Comparison of ENCODE assay signal across 8 cellular contexts in the genomic region with DNA sequence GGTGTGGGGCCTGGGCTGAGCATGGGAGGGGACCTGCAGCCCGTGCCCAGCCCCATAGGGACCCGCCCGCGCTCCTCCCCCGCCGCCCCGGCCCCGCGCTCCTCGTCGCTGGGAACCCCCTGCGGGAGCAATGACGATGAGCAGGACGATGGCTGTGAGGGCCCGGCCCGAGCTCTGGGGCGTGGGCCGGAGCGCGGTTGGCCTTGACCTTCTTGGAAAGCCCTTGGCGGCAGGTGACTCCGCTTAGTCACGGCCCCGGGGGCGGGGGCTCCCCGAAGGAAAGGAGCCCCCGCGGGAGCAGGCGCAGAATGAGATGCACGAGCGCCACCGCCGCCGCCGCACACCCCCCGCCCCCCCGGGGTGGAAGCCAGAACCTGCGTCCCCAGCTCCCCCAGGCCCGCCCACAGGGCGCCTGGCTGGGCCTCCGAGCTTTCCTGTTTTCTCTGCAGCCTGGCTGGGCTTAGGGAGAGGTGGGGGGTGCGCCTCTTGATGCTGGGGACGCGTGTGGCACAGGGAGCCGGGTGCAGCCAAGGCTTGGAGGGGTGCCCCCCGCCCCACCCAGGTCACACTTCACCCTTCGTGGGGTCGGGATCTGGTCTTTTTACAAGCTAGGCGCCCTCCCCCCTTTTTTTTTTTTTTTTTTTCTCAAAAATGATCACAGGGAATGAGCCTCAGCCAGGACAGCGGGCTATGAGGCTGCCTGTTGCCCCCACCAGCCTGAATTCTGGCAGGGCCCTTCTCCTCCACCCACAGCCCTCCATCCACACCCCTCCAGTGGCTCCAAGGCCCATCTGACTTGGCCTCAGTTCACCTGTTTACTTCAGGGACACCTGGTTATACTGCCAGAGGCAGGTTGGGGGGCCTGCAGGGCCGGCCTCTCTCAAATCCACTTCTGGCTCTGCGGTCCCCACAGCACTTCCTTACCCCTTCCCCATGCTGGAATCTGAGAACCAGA. TPM values are rescaled to one million over a fixed set of nuclear protein-coding genes. Genes with fewer than 3 reads are reported as not detected.
DNase-seq lines count a peak whose midpoint lies in the region; ATAC-seq, FAIRE-seq and TF ChIP-seq lines count a peak whose summit lies in the region.

No MANE protein-coding gene starts in this region.

- in situ Hi-C loops in K562 (cut with MboI): no loop called here

- BruUV-seq in K562 (replicated peaks; lab: Mats Ljungman, UMichigan): no TSS peak

- TF ChIP-seq RAD21 in K562 (CRISPR knock-in tag; conservative IDR thresholded peaks at IDR 0.05 in 1 of 2, IDR thresholded peaks at IDR 0.05 in 1 of 2): no peak

- FAIRE-seq in K562 (lab: Jason Lieb, UNC): peak; percentile 81

- no peaks in the 10 kb centered on the region for H3K79me2 ChIP-seq in K562 (ENCODE audit: control insufficient read depth, insufficient read depth, low read length)

- TF ChIP-seq CTCF in K562 (IDR thresholded peaks at IDR 0.05 in 2 of 3, conservative IDR thresholded peaks at IDR 0.05 in 1 of 3; ENCODE audit: insufficient read depth in 2 of 3, low read depth in 1 of 3, low read length in 3 of 3) (no peak), spleen (IDR thresholded peaks at IDR 0.05 in 8 of 11, conservative IDR thresholded peaks at IDR 0.05 in 3 of 11) (peak in 3 of 11 experiments; percentile 11 to 37 (median 33))

- CTCF ChIA-PET in K562 (lab: Yijun Ruan, JAX; ENCODE audit: low intra/inter-chr PET ratio): no interaction called here

- H2AFZ ChIP-seq in K562 (ENCODE audit: low read depth, low read length): 0 out of 2 replicates have a peak overlapping the region, but pooled peaks have one; percentile 51

- H3K27me3 ChIP-seq in MG63 (no peaks in the 10 kb centered on the region), K562 (ENCODE audit: control insufficient read depth in 2 of 2, insufficient read depth in 2 of 2, low read length in 2 of 2) (no peaks in the 10 kb centered on the region), iPS-20b (ENCODE audit: insufficient read depth, low read length) (0 out of 2 replicates have a peak, but pooled peaks cover 3% of the 10 kb centered on the region), spleen (replicated peaks in 1 of 7) (no peaks in the 10 kb centered on the region)

- H3K9ac ChIP-seq in K562 (ENCODE audit: insufficient read depth in 1 of 2, low read depth in 2 of 2, low read length in 2 of 2) (peak overlapping the region in 1 of 2 experiments; percentile 86; a peak in 1 of 4 replicates), iPS-20b (ENCODE audit: low read depth, low read length) (no peak overlapping the region; the same call in 1 of the 2 replicates)

- H3K4me1 ChIP-seq in K562 (replicated peaks in 1 of 2; ENCODE audit: control insufficient read depth in 2 of 2, insufficient read depth in 2 of 2, low read length in 2 of 2): peaks cover 18 to 53% of the 10 kb centered on the region in 2 experiments
- no peaks in the 10 kb centered on the region for H3K4me1 ChIP-seq in iPS-20b (ENCODE audit: insufficient read depth, low read length)
- H3K4me1 ChIP-seq in spleen: peaks cover 43 to 82% (median 71%) of the 10 kb centered on the region in 6 donors

- peak overlapping the region; percentile 35 for H3K4me3 ChIP-seq in MG63
- no peak overlapping the region for H3K4me3 ChIP-seq in K562
- peak overlapping the region; percentile 54; the same call in 1 of the 2 replicates for H3K4me3 ChIP-seq in iPS-20b (ENCODE audit: low read length)
- H3K4me3 ChIP-seq in spleen: peak overlapping the region; percentile 21 to 81 (median 41)

- peak; percentile 66 for TF ChIP-seq EP300 in K562 (IDR thresholded peaks at IDR 0.05; ENCODE audit: low read length)

- no peaks in the 10 kb centered on the region for H4K20me1 ChIP-seq in K562 (replicated peaks; ENCODE audit: control insufficient read depth, insufficient read depth, low read length)

- TF ChIP-seq POLR2A in GM10847 (IDR thresholded peaks at IDR 0.05; ENCODE audit: extremely low read depth, insufficient read length) (peak; percentile 37), K562 (conservative IDR thresholded peaks at IDR 0.05) (no peak), spleen (IDR thresholded peaks at IDR 0.05) (peak in 2 of 3 donors; percentile 29 to 55)

- peak overlapping the region; percentile 70; the same call in 2 of the 3 replicates for H3K27ac ChIP-seq in K562 (ENCODE audit: extremely low read depth, low read depth, low read length)
- H3K27ac ChIP-seq in iPS-20b (ENCODE audit: low read length): no peak overlapping the region
- peak overlapping the region; percentile 83 to 100 (median 96) for H3K27ac ChIP-seq in spleen

- POLR2A ChIA-PET in K562 (lab: Yijun Ruan, JAX): interaction anchor here (0.6 to 1.8 kb wide), 4 partner anchors 26 to 316 kb away, joined by 3 to 4 read pairs (median 3); no protein-coding TSS in a partner anchor

- H3K4me2 ChIP-seq in K562 (ENCODE audit: insufficient read depth, low read length): no peak overlapping the region

- DNase-seq in HCEC 1CT (peak; percentile 72), MG63 (peak; percentile 95), UCSD-AML1 (lab: John Stamatoyannopoulos, UW; ENCODE audit: unreplicated experiment) (peak; percentile 93), K562 (ENCODE audit: extremely low read depth in 1 of 4, low spot score in 3 of 4) (peak; percentile 79 to 95 (median 82)), spleen (peak; percentile 99), NCI-H446 (lab: John Stamatoyannopoulos, UW) (no peak)

- peak; percentile 92 for ATAC-seq in K562

- intact Hi-C loops in K562 (cut with micrococcal nuclease): no loop called here
- intact Hi-C loops in spleen (cut with DNase I; ENCODE audit: low total_unique reads): no loop called here

- no peaks in the 10 kb centered on the region for H3K9me1 ChIP-seq in K562 (ENCODE audit: control insufficient read depth, insufficient read depth, low read length)

- 46% methylated on average over 3 of the region's 52 CpGs for WGBS in K562 (ENCODE audit: insufficient coverage, low coverage, missing lambda C conversion rate)
- WGBS in spleen, 5 donors: 3 to 4% (median 3%) methylated on average over 13 to 52 of the region's 52 CpGs

- no peaks in the 10 kb centered on the region for H3K36me3 ChIP-seq in MG63
- H3K36me3 ChIP-seq in K562 (ENCODE audit: control insufficient read depth, insufficient read depth, low read length): no peaks in the 10 kb centered on the region
- no peaks in the 10 kb centered on the region for H3K36me3 ChIP-seq in iPS-20b (ENCODE audit: insufficient read depth, low read depth, low read length)
- H3K36me3 ChIP-seq in spleen: no peaks in the 10 kb centered on the region

- no peaks in the 10 kb centered on the region for H3K9me3 ChIP-seq in MG63
- H3K9me3 ChIP-seq in K562 (replicated peaks; ENCODE audit: control insufficient read depth, insufficient read depth, low read depth, low read length): no peaks in the 10 kb centered on the region
- no peaks in the 10 kb centered on the region for H3K9me3 ChIP-seq in iPS-20b (ENCODE audit: insufficient read depth, low read depth, low read length)
- H3K9me3 ChIP-seq in spleen: peaks cover 0 to 7% (median 0%) of the 10 kb centered on the region in 8 donors

RNA-seq across cellular contexts. Expression of a gene that starts 17.9 kb away (rescaled TPM):
- total RNA-seq in MG63 (2014; rRNA removed; shearing (Covaris generic); ENCODE audit: low replicate concordance): 41.8 and 71.8 TPM in 2 replicates
- 25.0 and 46.1 TPM in 2 replicates for total RNA-seq in K562 (2011; cell fraction: chromatin; rRNA removed; ENCODE audit: low replicate concordance)
- total RNA-seq in K562 (2011; cell fraction: nucleolus; rRNA removed): 45.8 and 49.4 TPM in 2 replicates
- total RNA-seq in K562 (2011; cell fraction: nucleoplasm; rRNA removed): 32.0 and 37.3 TPM in 2 replicates
- total RNA-seq in K562 (2014; rRNA removed) (25.3 and 33.2 TPM in 2 replicates), K562 (2014; rRNA removed; fragmentation: Illumina TruSeq; extraction: Trizol) (4.9 and 6.3 TPM in 2 replicates), K562 (2015; rRNA removed; fragmentation: Illumina TruSeq; extraction: Trizol) (10.1 and 10.7 TPM in 2 replicates), K562 (2021) (19.5 and 19.8 TPM in 2 replicates), spleen (10 to 100 TPM; 23.2 to 46.3 (median 38.1) TPM)
- polyA plus RNA-seq in K562 (2011; rRNA removed) (8.8 and 12.4 TPM in 2 replicates), K562 (2014; fragmentation: Illumina TruSeq; extraction: Trizol) (6.3 and 9.3 TPM in 2 replicates), K562 (2014; fragmentation: Nextera tagmentation; extraction: Ambion mirVana) (1 to 10 TPM in 1 of 2 experiments, under 1 TPM in 1; 0.96 to 1.5 TPM), K562 (2014; rRNA removed) (19.9 and 22.4 TPM in 2 replicates), spleen (10 to 100 TPM; 16.2 to 26.3 (median 18.3) TPM)
- 12.4 and 16.3 TPM in 2 replicates for polyA plus RNA-seq in K562 (2011; cell fraction: cytosol; rRNA removed)
- 34.7 and 37.7 TPM in 2 replicates for polyA plus RNA-seq in K562 (2011; cell fraction: nucleus; rRNA removed)
- polyA plus RNA-seq in K562 (2012): 18.1 and 28.6 TPM in 2 replicates
- 2.1 and 2.4 TPM in 2 replicates for polyA minus RNA-seq in K562 (2011; rRNA and poly(A)+ RNA removed)
- polyA minus RNA-seq in K562 (2011; cell fraction: cytosol; rRNA and poly(A)+ RNA removed): 5.1 and 6.0 TPM in 2 replicates
- polyA minus RNA-seq in K562 (2011; cell fraction: nucleus; rRNA and poly(A)+ RNA removed): 5.1 and 5.8 TPM in 2 replicates

RNA-seq across cellular contexts. Expression of a gene that starts 18.1 kb away (rescaled TPM):
- total RNA-seq in MG63 (2014; rRNA removed; shearing (Covaris generic); ENCODE audit: low replicate concordance): 14.1 and 34.2 TPM in 2 replicates
- 6.2 and 18.5 TPM in 2 replicates for total RNA-seq in K562 (2011; cell fraction: chromatin; rRNA removed; ENCODE audit: low replicate concordance)
- 20.3 and 21.8 TPM in 2 replicates for total RNA-seq in K562 (2011; cell fraction: nucleolus; rRNA removed)
- total RNA-seq in K562 (2011; cell fraction: nucleoplasm; rRNA removed): 13.6 and 15.7 TPM in 2 replicates
- total RNA-seq in K562 (2014; rRNA removed) (3.4 and 5.8 TPM in 2 replicates), K562 (2014; rRNA removed; fragmentation: Illumina TruSeq; extraction: Trizol) (0.83 and 2.0 TPM in 2 replicates), K562 (2015; rRNA removed; fragmentation: Illumina TruSeq; extraction: Trizol) (3.7 and 3.8 TPM in 2 replicates), K562 (2021) (8.5 and 11.0 TPM in 2 replicates), spleen (10 to 100 TPM; 10.2 to 20.1 (median 13.3) TPM)
- polyA plus RNA-seq in K562 (2011; rRNA removed) (2.6 and 3.9 TPM in 2 replicates), K562 (2014; fragmentation: Illumina TruSeq; extraction: Trizol) (4.0 and 7.3 TPM in 2 replicates), K562 (2014; fragmentation: Nextera tagmentation; extraction: Ambion mirVana) (under 1 TPM; 0.20 to 0.62 TPM), K562 (2014; rRNA removed) (4.9 and 5.8 TPM in 2 replicates), spleen (1 to 10 TPM; 5.7 to 7.1 (median 5.9) TPM)
- 2.9 and 4.5 TPM in 2 replicates for polyA plus RNA-seq in K562 (2011; cell fraction: cytosol; rRNA removed)
- 14.0 and 20.4 TPM in 2 replicates for polyA plus RNA-seq in K562 (2011; cell fraction: nucleus; rRNA removed)
- polyA plus RNA-seq in K562 (2012): 8.3 and 9.5 TPM in 2 replicates
- polyA minus RNA-seq in K562 (2011; rRNA and poly(A)+ RNA removed): 2.2 and 3.7 TPM in 2 replicates
- 3.6 and 3.7 TPM in 2 replicates for polyA minus RNA-seq in K562 (2011; cell fraction: cytosol; rRNA and poly(A)+ RNA removed)
- 1.4 and 2.8 TPM in 2 replicates for polyA minus RNA-seq in K562 (2011; cell fraction: nucleus; rRNA and poly(A)+ RNA removed)

RNA-seq across cellular contexts. Expression of a gene that starts 24.3 kb away (rescaled TPM):
- 29.3 and 37.1 TPM in 2 replicates for total RNA-seq in MG63 (2014; rRNA removed; shearing (Covaris generic); ENCODE audit: low replicate concordance)
- total RNA-seq in K562 (2011; cell fraction: chromatin; rRNA removed; ENCODE audit: low replicate concordance): 8.4 and 19.1 TPM in 2 replicates
- 31.2 and 35.0 TPM in 2 replicates for total RNA-seq in K562 (2011; cell fraction: nucleolus; rRNA removed)
- total RNA-seq in K562 (2011; cell fraction: nucleoplasm; rRNA removed): 9.8 and 13.2 TPM in 2 replicates
- total RNA-seq in K562 (2014; rRNA removed) (37.0 and 41.1 TPM in 2 replicates), K562 (2014; rRNA removed; fragmentation: Illumina TruSeq; extraction: Trizol) (4.2 and 4.3 TPM in 2 replicates), K562 (2015; rRNA removed; fragmentation: Illumina TruSeq; extraction: Trizol) (11.9 and 13.8 TPM in 2 replicates), K562 (2021) (40.5 and 41.3 TPM in 2 replicates), spleen (100 to 1,000 TPM in 5 of 7 donors, 10 to 100 TPM in 2; 72.1 to 134 (median 109) TPM)
- polyA plus RNA-seq in K562 (2011; rRNA removed) (5.3 and 8.0 TPM in 2 replicates), K562 (2014; fragmentation: Illumina TruSeq; extraction: Trizol) (4.4 and 11.4 TPM in 2 replicates), K562 (2014; fragmentation: Nextera tagmentation; extraction: Ambion mirVana) (under 1 TPM; 0.24 to 0.57 TPM), K562 (2014; rRNA removed) (34.1 and 35.4 TPM in 2 replicates), spleen (10 to 100 TPM; 49.5 to 84.4 (median 52.0) TPM)
- polyA plus RNA-seq in K562 (2011; cell fraction: cytosol; rRNA removed): 13.4 and 28.9 TPM in 2 replicates
- polyA plus RNA-seq in K562 (2011; cell fraction: nucleus; rRNA removed): 36.6 and 49.9 TPM in 2 replicates
- 18.0 and 35.9 TPM in 2 replicates for polyA plus RNA-seq in K562 (2012)
- polyA minus RNA-seq in K562 (2011; rRNA and poly(A)+ RNA removed): 0.99 and 1.4 TPM in 2 replicates
- polyA minus RNA-seq in K562 (2011; cell fraction: cytosol; rRNA and poly(A)+ RNA removed): 7.1 and 7.7 TPM in 2 replicates
- polyA minus RNA-seq in K562 (2011; cell fraction: nucleus; rRNA and poly(A)+ RNA removed): 10.2 and 10.6 TPM in 2 replicates

Comparison
In these comparisons a context has a peak if more than half of its experiments do, and no peak if none do; other contexts are left out.
1. DNase-seq: peak in HCEC 1CT (single experiment), MG63 (single experiment), UCSD-AML1 (single experiment), K562 (4 of 4) and spleen (single experiment); none in NCI-H446 (0 of 2).